Comparison of ENCODE assay signal across 8 cellular contexts in genomic region chr11:64250875-64251721, GRCh38. TPM values are rescaled to one million over a fixed set of nuclear protein-coding genes. Genes with fewer than 3 reads are reported as not detected.
DNase-seq lines count a peak whose midpoint lies in the region; ATAC-seq lines count a peak whose summit lies in the region.

Gene PLCB3, plus strand, starts transcription at chr11:64251530. Its CDS starts 120 bp downstream, at chr11:64251650.

- H3K36me3 Mint-ChIP-seq in CD8-positive, alpha-beta memory T cell = peaks cover 0 to 10% (median 0%) of the 10 kb centered on the region in 3 donors
- no peaks in the 10 kb centered on the region for H3K36me3 Mint-ChIP-seq in memory B cell
- H3K36me3 Mint-ChIP-seq in stimulated activated naive B cell treated with anti-CD40 and anti-IgM and Interleukin-4, amounts not matched to agents 10 μg/mL and 1 μg/mL and 100 μg/mL, for 72 hours = peaks cover under 1 to 7% of the 10 kb centered on the region in 2 donors

- H3K27ac Mint-ChIP-seq in CD8-positive, alpha-beta memory T cell = peak within 1 kb of the TSS in 5 of 8 donors; percentile 65 to 84 (median 82)
- peak within 1 kb of the TSS; percentile 78 for H3K27ac Mint-ChIP-seq in memory B cell
- peak within 1 kb of the TSS; percentile 89 for H3K27ac Mint-ChIP-seq in stimulated activated naive B cell treated with anti-CD40 and anti-IgM and Interleukin-4, amounts not matched to agents 10 μg/mL and 1 μg/mL and 100 μg/mL, for 72 hours

- CTCF ChIA-PET in CD8-positive, alpha-beta memory T cell (lab: Charles Lee) = interaction anchor here (0.8 to 13.4 kb wide), 19 partner anchors 8 to 91 kb away, joined by 3 to 124 read pairs (median 6); partner anchors contain the start of genes CATSPERZ, DNAJC4, ESRRA and FERMT3

- peak within 1 kb of the TSS; percentile 84 to 96 (median 88) for H3K4me3 Mint-ChIP-seq in CD8-positive, alpha-beta memory T cell
- peak within 1 kb of the TSS; percentile 89 for H3K4me3 Mint-ChIP-seq in memory B cell
- peak within 1 kb of the TSS; percentile 93 to 96 for H3K4me3 Mint-ChIP-seq in stimulated activated naive B cell treated with anti-CD40 and anti-IgM and Interleukin-4, amounts not matched to agents 10 μg/mL and 1 μg/mL and 100 μg/mL, for 72 hours

- POLR2A ChIA-PET in CD8-positive, alpha-beta memory T cell (lab: Charles Lee) = interaction anchor here (0.5 to 2.3 kb wide), 6 partner anchors 9 to 57 kb away, joined by 3 to 9 read pairs (median 3); partner anchors contain the start of gene FERMT3

- H3K27ac ChIP-seq in CD8-positive, alpha-beta memory T cell (ENCODE audit: low read depth, low read length) = peak within 1 kb of the TSS; percentile 65

- H3K4me1 Mint-ChIP-seq in CD8-positive, alpha-beta memory T cell = peaks cover 12 to 38% (median 16%) of the 10 kb centered on the region in 3 donors
- H3K4me1 Mint-ChIP-seq in memory B cell = peaks cover 12% of the 10 kb centered on the region
- peaks cover 23 to 55% of the 10 kb centered on the region in 2 donors for H3K4me1 Mint-ChIP-seq in stimulated activated naive B cell treated with anti-CD40 and anti-IgM and Interleukin-4, amounts not matched to agents 10 μg/mL and 1 μg/mL and 100 μg/mL, for 72 hours

- peaks cover 26% of the 10 kb centered on the region for H3K4me1 ChIP-seq in CD8-positive, alpha-beta memory T cell (ENCODE audit: insufficient read depth, low read length)

- no peaks in the 10 kb centered on the region for H3K9me3 ChIP-seq in CD8-positive, alpha-beta memory T cell (ENCODE audit: low read length)

- peak within 1 kb of the TSS; percentile 66 for H3K4me3 ChIP-seq in CD8-positive, alpha-beta memory T cell (ENCODE audit: low read length)

- ATAC-seq in GM19463 (IDR thresholded peaks at IDR 0.05; ENCODE audit: unreplicated experiment) = peak; percentile 40
- peak; percentile 57 for ATAC-seq in memory B cell (ENCODE audit: low read depth)
- ATAC-seq in stimulated activated naive B cell treated with anti-CD40 and anti-IgM and Interleukin-4, amounts not matched to agents 10 μg/mL and 1 μg/mL and 100 μg/mL, for 72 hours (replicated peaks) = peak; percentile 65
- no peak for ATAC-seq in HG02938 (IDR thresholded peaks at IDR 0.05; ENCODE audit: unreplicated experiment)

- DNase-seq in CD8-positive, alpha-beta memory T cell = peak; percentile 50 to 79 (median 61)
- peak; percentile 9 for DNase-seq in MV-4-11 (lab: John Stamatoyannopoulos, UW)
- peak; percentile 62 for DNase-seq in activated CD4-positive, alpha-beta T cell treated with anti-CD3 and anti-CD28 coated beads, Interleukin-2, amount 50 U/mL, for 1 hour
- peak; percentile 50 for DNase-seq in effector CD8-positive, alpha-beta T cell (lab: John Stamatoyannopoulos, UW)
- DNase-seq in memory B cell (ENCODE audit: low spot score in 2 of 2) = peak; percentile 65 to 74
- DNase-seq in stimulated activated naive B cell treated with anti-CD40 and anti-IgM and Interleukin-4, amounts not matched to agents 10 μg/mL and 1 μg/mL and 100 μg/mL, for 72 hours = no peak

- no peaks in the 10 kb centered on the region for H3K36me3 ChIP-seq in CD8-positive, alpha-beta memory T cell (ENCODE audit: insufficient read depth, low read length)

- H3K9me3 Mint-ChIP-seq in CD8-positive, alpha-beta memory T cell = no peaks in the 10 kb centered on the region
- H3K9me3 Mint-ChIP-seq in memory B cell = no peaks in the 10 kb centered on the region
- H3K9me3 Mint-ChIP-seq in stimulated activated naive B cell treated with anti-CD40 and anti-IgM and Interleukin-4, amounts not matched to agents 10 μg/mL and 1 μg/mL and 100 μg/mL, for 72 hours = no peaks in the 10 kb centered on the region

- H3K27me3 Mint-ChIP-seq in CD8-positive, alpha-beta memory T cell = no peaks in the 10 kb centered on the region
- no peaks in the 10 kb centered on the region for H3K27me3 Mint-ChIP-seq in memory B cell
- H3K27me3 Mint-ChIP-seq in stimulated activated naive B cell treated with anti-CD40 and anti-IgM and Interleukin-4, amounts not matched to agents 10 μg/mL and 1 μg/mL and 100 μg/mL, for 72 hours = no peaks in the 10 kb centered on the region

- no peaks in the 10 kb centered on the region for H3K27me3 ChIP-seq in CD8-positive, alpha-beta memory T cell (ENCODE audit: insufficient read depth, low read length, poor library complexity, severe bottlenecking)

RNA-seq across cellular contexts. Expression of gene PLCB3, which starts in this region (rescaled TPM):
- 10 to 100 TPM; 12.5 to 13.6 TPM for total RNA-seq in CD8-positive, alpha-beta memory T cell
- polyA plus RNA-seq in CD8-positive, alpha-beta memory T cell = 0.47 TPM
